In the genomic region with DNA sequence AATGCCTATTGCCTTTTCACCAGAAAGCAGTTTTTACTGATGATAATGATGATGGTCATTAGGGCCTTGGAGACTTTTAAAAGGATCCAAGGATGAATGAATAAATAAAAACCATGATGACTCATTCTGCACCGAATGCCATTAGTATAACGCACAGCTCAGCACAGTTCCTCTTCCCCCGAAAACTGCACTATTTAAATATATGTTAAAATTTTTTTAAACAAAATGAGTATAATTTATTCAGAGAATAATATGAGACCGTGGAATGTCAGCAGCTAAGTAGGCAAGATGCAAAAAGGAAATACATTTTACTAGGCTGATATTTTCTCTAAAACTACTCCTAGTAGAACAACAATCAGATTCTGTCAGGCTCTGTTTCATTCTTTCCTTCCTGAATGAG, we compare ENCODE assay signal across 13 cellular contexts.
DNase-seq lines count a peak whose midpoint lies in the region; ATAC-seq lines count a peak whose summit lies in the region.
"Had no signal": no experiment of that assay in that cellular context is flagged by ENCODE, and none has a peak within 500 bp of the region (broad histone marks: within the 10 kb centered on the region; RNA-seq: fewer than 3 reads in every experiment).

No MANE protein-coding gene starts in this region.

- H3K4me1 Mint-ChIP-seq in effector memory CD8-positive, alpha-beta T cell (ENCODE audit: low read depth in 2 of 2), result no peaks in the 10 kb centered on the region
- H3K4me1 Mint-ChIP-seq: activated naive CD8-positive, alpha-beta T cell treated with anti-CD3 and anti-CD28 coated beads, Interleukin-2, amount 50 U/mL, for 24 hours had no signal

- H3K27ac Mint-ChIP-seq in effector memory CD8-positive, alpha-beta T cell, result no peak overlapping the region
- H3K27ac Mint-ChIP-seq: activated naive CD8-positive, alpha-beta T cell treated with anti-CD3 and anti-CD28 coated beads, Interleukin-2, amount 50 U/mL, for 24 hours had no signal

- no peak overlapping the region for H3K4me3 Mint-ChIP-seq in effector memory CD8-positive, alpha-beta T cell
- H3K4me3 Mint-ChIP-seq: activated naive CD8-positive, alpha-beta T cell treated with anti-CD3 and anti-CD28 coated beads, Interleukin-2, amount 50 U/mL, for 24 hours had no signal

- no peak for ATAC-seq in GM18502 (IDR thresholded peaks at IDR 0.05; ENCODE audit: poor library complexity, unreplicated experiment)
- no peak for ATAC-seq in effector memory CD8-positive, alpha-beta T cell (replicated peaks)
- ATAC-seq: activated naive CD8-positive, alpha-beta T cell treated with anti-CD3 and anti-CD28 coated beads, Interleukin-2, amount 50 U/mL, for 24 hours; mucosa of descending colon had no signal

- peaks cover 0 to 2% of the 10 kb centered on the region in 2 donors for H3K9me3 Mint-ChIP-seq in effector memory CD8-positive, alpha-beta T cell
- H3K9me3 Mint-ChIP-seq: activated naive CD8-positive, alpha-beta T cell treated with anti-CD3 and anti-CD28 coated beads, Interleukin-2, amount 50 U/mL, for 24 hours had no signal

- DNase-seq in AG08395 (ENCODE audit: low spot score) (peak; percentile 26), HT1080 (ENCODE audit: low read depth) (peak; percentile 76), astrocyte of the hippocampus (ENCODE audit: low read depth, low spot score) (peak; percentile 71), kidney tubule cell (ENCODE audit: low spot score) (peak; percentile 15), NCI-H2196 (lab: John Stamatoyannopoulos, UW; ENCODE audit: unreplicated experiment) (no peak), HT-29 (ENCODE audit: low spot score) (no peak)
- DNase-seq in effector memory CD8-positive, alpha-beta T cell, result no peak
- DNase-seq: activated naive CD8-positive, alpha-beta T cell treated with anti-CD3 and anti-CD28 coated beads, Interleukin-2, amount 50 U/mL, for 24 hours; mucosa of descending colon; NCI-H1694 treated with DMSO at 0.1 percent for 48 hours; T-helper 9 cell; trophoblast cell had no signal

- no peaks in the 10 kb centered on the region for H3K27me3 Mint-ChIP-seq in effector memory CD8-positive, alpha-beta T cell
- H3K27me3 Mint-ChIP-seq: activated naive CD8-positive, alpha-beta T cell treated with anti-CD3 and anti-CD28 coated beads, Interleukin-2, amount 50 U/mL, for 24 hours had no signal

- H3K36me3 Mint-ChIP-seq in effector memory CD8-positive, alpha-beta T cell (ENCODE audit: insufficient read depth), result no peaks in the 10 kb centered on the region

Comparison
In these comparisons a context has a peak if more than half of its experiments do, and no peak if none do; other contexts are left out.
1. DNase-seq: peak in AG08395 (single experiment), HT1080 (single experiment), astrocyte of the hippocampus (single experiment) and kidney tubule cell (single experiment); none in NCI-H2196 (single experiment), HT-29 (single experiment) and effector memory CD8-positive, alpha-beta T cell (0 of 3).